In genomic region chr7:138105216-138105615, GRCh38 we compare ENCODE assay signal across 1 cellular context.
TF ChIP-seq lines count a peak whose summit lies in the region.

No MANE protein-coding gene starts in this region.

TF ChIP-seq in GM23338, 12 proteins besides CTCF, POLR2A, EP300 and RAD21:
- TF ChIP-seq ZNF462 (CRISPR knock-in tag; IDR thresholded peaks at IDR 0.05): no peak
- no peak for TF ChIP-seq POLR2AphosphoS5 (IDR thresholded peaks at IDR 0.05; ENCODE audit: low read depth)
- TF ChIP-seq REST (IDR thresholded peaks at IDR 0.05; ENCODE audit: unreplicated experiment): no peak
- TF ChIP-seq EZH2 (IDR thresholded peaks at IDR 0.05; ENCODE audit: low read depth, unreplicated experiment): no peak
- no peak for TF ChIP-seq EZH2phosphoT487 (IDR thresholded peaks at IDR 0.05; ENCODE audit: unreplicated experiment)
- no peak for TF ChIP-seq CREB1 (CRISPR knock-in tag; IDR thresholded peaks at IDR 0.05; ENCODE audit: low read depth)
- TF ChIP-seq ETS1 (IDR thresholded peaks at IDR 0.05): no peak
- TF ChIP-seq ZNF114 (CRISPR knock-in tag; IDR thresholded peaks at IDR 0.05): no peak
- TF ChIP-seq ZNF331 (CRISPR knock-in tag; IDR thresholded peaks at IDR 0.05; ENCODE audit: low read depth): no peak
- no peak for TF ChIP-seq NANOG (IDR thresholded peaks at IDR 0.05; ENCODE audit: borderline replicate concordance)
- no peak for TF ChIP-seq STAT1 (IDR thresholded peaks at IDR 0.05; ENCODE audit: unreplicated experiment)
